In the genomic region with DNA sequence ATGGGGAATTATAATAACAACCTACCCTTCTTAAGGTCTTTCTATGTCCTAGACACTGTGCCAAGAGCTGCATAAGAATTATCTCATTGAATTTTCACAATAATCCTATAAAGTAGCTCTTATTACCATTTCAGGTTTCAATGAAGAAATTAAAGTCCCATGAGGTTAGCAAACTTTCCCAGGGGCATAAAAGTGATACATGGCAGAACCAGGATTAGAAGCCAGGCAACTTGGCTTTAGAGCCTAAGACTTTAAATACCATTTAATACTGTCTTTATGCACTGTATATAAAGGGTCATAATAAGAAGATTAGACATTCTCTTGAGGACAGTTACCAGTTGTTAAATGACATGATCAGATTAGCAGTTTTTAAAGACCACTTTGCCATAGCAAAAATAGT, we compare ENCODE assay signal across 13 cellular contexts.
DNase-seq lines count a peak whose midpoint lies in the region; ATAC-seq, FAIRE-seq and TF ChIP-seq lines count a peak whose summit lies in the region.
"Had no signal": no experiment of that assay in that cellular context is flagged by ENCODE, and none has a peak within 500 bp of the region (broad histone marks: within the 10 kb centered on the region; RNA-seq: fewer than 3 reads in every experiment).

No MANE protein-coding gene starts in this region.

- H3K4me3 Mint-ChIP-seq in glutamatergic neuron (ENCODE audit: unreplicated experiment), result peak overlapping the region; percentile 43
- H3K4me3 Mint-ChIP-seq: CD14-positive monocyte; CD8-positive, alpha-beta T cell; HFFc6 had no signal

- H3K27me3 Mint-ChIP-seq in glutamatergic neuron (ENCODE audit: unreplicated experiment), result peaks cover 8% of the 10 kb centered on the region

- ATAC-seq in GM18870 (IDR thresholded peaks at IDR 0.05; ENCODE audit: unreplicated experiment) (no peak), GM19455 (IDR thresholded peaks at IDR 0.05; ENCODE audit: unreplicated experiment) (no peak)
- ATAC-seq: A549; CD8-positive, alpha-beta T cell had no signal

- DNase-seq in D721Med (ENCODE audit: insufficient read length, low spot score), result no peak
- peak; percentile 85 for DNase-seq in NCI-H82 (lab: John Stamatoyannopoulos, UW)
- DNase-seq in glutamatergic neuron, result no peak
- no peak for DNase-seq in NCI-H2227 treated with DMSO at 0.1 percent for 48 hours (lab: John Stamatoyannopoulos, UW)
- DNase-seq: CD8-positive, alpha-beta T cell; COR-L47; GF-D8; HCEC 1CT; HFFc6 had no signal

- peak overlapping the region; percentile 67 for H3K27ac Mint-ChIP-seq in glutamatergic neuron (ENCODE audit: unreplicated experiment)
- H3K27ac Mint-ChIP-seq: CD14-positive monocyte; CD8-positive, alpha-beta T cell; HFFc6 had no signal

- peaks cover 10% of the 10 kb centered on the region for H3K36me3 Mint-ChIP-seq in glutamatergic neuron (ENCODE audit: unreplicated experiment)
- H3K36me3 Mint-ChIP-seq: CD14-positive monocyte; CD8-positive, alpha-beta T cell had no signal

- peak; percentile 35 for FAIRE-seq in D721Med (lab: Jason Lieb, UNC)
- FAIRE-seq: A549 had no signal

- H3K4me1 Mint-ChIP-seq in glutamatergic neuron (ENCODE audit: low read depth, unreplicated experiment), result peaks cover 32% of the 10 kb centered on the region
- H3K4me1 Mint-ChIP-seq: CD14-positive monocyte had no signal

- H3K9me3 Mint-ChIP-seq in glutamatergic neuron (ENCODE audit: unreplicated experiment), result peaks cover 15% of the 10 kb centered on the region
- H3K9me3 Mint-ChIP-seq: CD8-positive, alpha-beta T cell had no signal

- TF ChIP-seq CTCF in D721Med (IDR thresholded peaks at IDR 0.05; ENCODE audit: insufficient read depth, missing control alignments) (no peak), glutamatergic neuron (IDR thresholded peaks at IDR 0.05; ENCODE audit: partially characterized antibody, unreplicated experiment) (no peak)
